15 cellular contexts compared by ENCODE assay signal in genomic region chr17:29713626-29714025, GRCh38.
DNase-seq lines count a peak whose midpoint lies in the region; ATAC-seq lines count a peak whose summit lies in the region.
"Had no signal": no experiment of that assay in that cellular context is flagged by ENCODE, and none has a peak within 500 bp of the region (broad histone marks: within the 10 kb centered on the region; RNA-seq: fewer than 3 reads in every experiment).

No MANE protein-coding gene starts in this region.

- H4K12ac ChIP-seq in trophoblast cell (ENCODE audit: low read depth, low read length): no peak overlapping the region

- H3K27me3 ChIP-seq in trophoblast cell (ENCODE audit: insufficient read depth, low read length): no peaks in the 10 kb centered on the region
- H3K27me3 ChIP-seq: heart left ventricle had no signal

- H3K36me3 Mint-ChIP-seq in T-helper 2 cell treated with Interferon-gamma antibody and Interleukin-4, amounts not matched to agents 5 μg/mL and 100 μg/mL, for 36 hours (ENCODE audit: low read depth): peaks cover 37% of the 10 kb centered on the region
- H3K36me3 Mint-ChIP-seq in activated naive CD8-positive, alpha-beta T cell treated with anti-CD3 and anti-CD28 coated beads, Interleukin-2, amount 10 ng/mL, durations not matched to agents 7 days and 5 days: peaks cover 49% of the 10 kb centered on the region

- H3K9ac ChIP-seq in trophoblast cell (ENCODE audit: low read length): no peak overlapping the region

- H3K14ac ChIP-seq in trophoblast cell (ENCODE audit: low read length): peak overlapping the region; percentile 50

- H3K79me2 ChIP-seq in trophoblast cell (ENCODE audit: control insufficient read depth, insufficient read depth, low read length, poor library complexity): peaks cover 4% of the 10 kb centered on the region

- H3K4me2 ChIP-seq in trophoblast cell (ENCODE audit: low read length): no peak overlapping the region

- POLR2A ChIA-PET in activated naive CD8-positive, alpha-beta T cell treated with anti-CD3 and anti-CD28 coated beads, Interleukin-2, amount 10 ng/mL, durations not matched to agents 7 days and 5 days (lab: Charles Lee): no interaction called here

- no peak for DNase-seq in T-helper 2 cell treated with Interferon-gamma antibody and Interleukin-4, amounts not matched to agents 5 μg/mL and 100 μg/mL, for 36 hours (ENCODE audit: low spot score)
- no peak for DNase-seq in T-helper 2 cell
- no peak for DNase-seq in activated naive CD8-positive, alpha-beta T cell treated with anti-CD3 and anti-CD28 coated beads, Interleukin-2, amount 10 ng/mL, durations not matched to agents 7 days and 5 days
- peak in 1 of 2 donors; percentile 36 for DNase-seq in trophoblast cell
- DNase-seq in NCI-H146 treated with DMSO at 0.1 percent for 48 hours (lab: John Stamatoyannopoulos, UW; ENCODE audit: unreplicated experiment): no peak
- DNase-seq in Ammon's horn (ENCODE audit: low spot score): no peak
- no peak for DNase-seq in NCI-H1105 treated with DMSO at 0.1 percent for 48 hours (lab: John Stamatoyannopoulos, UW)
- DNase-seq: 8988T; activated CD4-positive, alpha-beta T cell treated with anti-CD3 and anti-CD28 coated beads, Interleukin-2, amount 50 U/mL, for 1 hour; H7; heart left ventricle; NCI-H1048 had no signal

- H3K18ac ChIP-seq in trophoblast cell (ENCODE audit: low read length): peak overlapping the region; percentile 60

- H2AFZ ChIP-seq in trophoblast cell (ENCODE audit: insufficient read depth, low read length, poor library complexity): no peak overlapping the region

- H3K23ac ChIP-seq in trophoblast cell (ENCODE audit: low read length): no peak overlapping the region

- H3K4me3 Mint-ChIP-seq in T-helper 2 cell treated with Interferon-gamma antibody and Interleukin-4, amounts not matched to agents 5 μg/mL and 100 μg/mL, for 36 hours: no peak overlapping the region
- H3K4me3 Mint-ChIP-seq in activated naive CD8-positive, alpha-beta T cell treated with anti-CD3 and anti-CD28 coated beads, Interleukin-2, amount 10 ng/mL, durations not matched to agents 7 days and 5 days: no peak overlapping the region
- H3K4me3 Mint-ChIP-seq: T-helper 1 cell treated with Interleukin-12 subunit alpha and Interleukin-12 subunit beta and Interleukin-4 antibody, amounts not matched to agents 30 μg/mL and 1 μg/mL, for 36 hours; type B pancreatic cell had no signal

- no peak overlapping the region for H4K8ac ChIP-seq in trophoblast cell (ENCODE audit: low read depth, low read length)

- peak overlapping the region; percentile 19 for H3K4ac ChIP-seq in trophoblast cell (ENCODE audit: low read depth, low read length)

- no peaks in the 10 kb centered on the region for H3K36me3 ChIP-seq in trophoblast cell (ENCODE audit: control insufficient read depth in 1 of 2, insufficient read depth in 2 of 2, low read length in 2 of 2)

- no peak overlapping the region for H2AK5ac ChIP-seq in trophoblast cell (ENCODE audit: low read length)

- H3K79me1 ChIP-seq in trophoblast cell (ENCODE audit: low read length): peaks cover 33% of the 10 kb centered on the region

- no peaks in the 10 kb centered on the region for H3K27me3 Mint-ChIP-seq in T-helper 2 cell treated with Interferon-gamma antibody and Interleukin-4, amounts not matched to agents 5 μg/mL and 100 μg/mL, for 36 hours (ENCODE audit: low read depth)
- no peaks in the 10 kb centered on the region for H3K27me3 Mint-ChIP-seq in activated naive CD8-positive, alpha-beta T cell treated with anti-CD3 and anti-CD28 coated beads, Interleukin-2, amount 10 ng/mL, durations not matched to agents 7 days and 5 days
- H3K27me3 Mint-ChIP-seq: type B pancreatic cell had no signal

- peak overlapping the region; percentile 38 for H2BK5ac ChIP-seq in trophoblast cell (ENCODE audit: low read depth, low read length, poor library complexity)

- peaks cover 22% of the 10 kb centered on the region for H3K4me1 Mint-ChIP-seq in T-helper 2 cell treated with Interferon-gamma antibody and Interleukin-4, amounts not matched to agents 5 μg/mL and 100 μg/mL, for 36 hours (ENCODE audit: low read depth)
- peaks cover 28% of the 10 kb centered on the region for H3K4me1 Mint-ChIP-seq in activated naive CD8-positive, alpha-beta T cell treated with anti-CD3 and anti-CD28 coated beads, Interleukin-2, amount 10 ng/mL, durations not matched to agents 7 days and 5 days

- peak overlapping the region; percentile 64 for H2BK12ac ChIP-seq in trophoblast cell (ENCODE audit: low read length)

- no peaks in the 10 kb centered on the region for H3K9me3 ChIP-seq in trophoblast cell (ENCODE audit: insufficient read depth, low read depth, low read length)
- H3K9me3 ChIP-seq: heart left ventricle had no signal

- H3K27ac Mint-ChIP-seq in T-helper 2 cell treated with Interferon-gamma antibody and Interleukin-4, amounts not matched to agents 5 μg/mL and 100 μg/mL, for 36 hours: peak overlapping the region; percentile 55
- peak overlapping the region; percentile 40 for H3K27ac Mint-ChIP-seq in activated naive CD8-positive, alpha-beta T cell treated with anti-CD3 and anti-CD28 coated beads, Interleukin-2, amount 10 ng/mL, durations not matched to agents 7 days and 5 days
- H3K27ac Mint-ChIP-seq: T-helper 1 cell treated with Interleukin-12 subunit alpha and Interleukin-12 subunit beta and Interleukin-4 antibody, amounts not matched to agents 30 μg/mL and 1 μg/mL, for 36 hours; type B pancreatic cell had no signal

- peak overlapping the region; percentile 29 for H2BK120ac ChIP-seq in trophoblast cell (ENCODE audit: insufficient read depth, low read length, poor library complexity)

- no peak overlapping the region for H3K4me3 ChIP-seq in trophoblast cell (ENCODE audit: low read depth, low read length)
- H3K4me3 ChIP-seq: heart left ventricle had no signal

- H3K9me3 Mint-ChIP-seq in T-helper 2 cell treated with Interferon-gamma antibody and Interleukin-4, amounts not matched to agents 5 μg/mL and 100 μg/mL, for 36 hours: no peaks in the 10 kb centered on the region
- H3K9me3 Mint-ChIP-seq in activated naive CD8-positive, alpha-beta T cell treated with anti-CD3 and anti-CD28 coated beads, Interleukin-2, amount 10 ng/mL, durations not matched to agents 7 days and 5 days: no peaks in the 10 kb centered on the region
- H3K9me3 Mint-ChIP-seq: T-helper 1 cell treated with Interleukin-12 subunit alpha and Interleukin-12 subunit beta and Interleukin-4 antibody, amounts not matched to agents 30 μg/mL and 1 μg/mL, for 36 hours; type B pancreatic cell had no signal

- ATAC-seq in GM19395 (IDR thresholded peaks at IDR 0.05; ENCODE audit: unreplicated experiment): peak; percentile 60
- no peak for ATAC-seq in activated naive CD8-positive, alpha-beta T cell treated with anti-CD3 and anti-CD28 coated beads, Interleukin-2, amount 10 ng/mL, durations not matched to agents 7 days and 5 days (ENCODE audit: low read depth)

- peaks cover 13 to 21% of the 10 kb centered on the region in 2 experiments for H3K4me1 ChIP-seq in trophoblast cell (ENCODE audit: control insufficient read depth in 1 of 2, insufficient read depth in 2 of 2, low read length in 2 of 2)

- H3K27ac ChIP-seq in trophoblast cell (ENCODE audit: low read depth, low read length): peak overlapping the region; percentile 73

- H4K91ac ChIP-seq in trophoblast cell (ENCODE audit: low read depth, low read length): peak overlapping the region; percentile 56
